Comparison of ENCODE assay signal across 1 cellular context in the genomic region with DNA sequence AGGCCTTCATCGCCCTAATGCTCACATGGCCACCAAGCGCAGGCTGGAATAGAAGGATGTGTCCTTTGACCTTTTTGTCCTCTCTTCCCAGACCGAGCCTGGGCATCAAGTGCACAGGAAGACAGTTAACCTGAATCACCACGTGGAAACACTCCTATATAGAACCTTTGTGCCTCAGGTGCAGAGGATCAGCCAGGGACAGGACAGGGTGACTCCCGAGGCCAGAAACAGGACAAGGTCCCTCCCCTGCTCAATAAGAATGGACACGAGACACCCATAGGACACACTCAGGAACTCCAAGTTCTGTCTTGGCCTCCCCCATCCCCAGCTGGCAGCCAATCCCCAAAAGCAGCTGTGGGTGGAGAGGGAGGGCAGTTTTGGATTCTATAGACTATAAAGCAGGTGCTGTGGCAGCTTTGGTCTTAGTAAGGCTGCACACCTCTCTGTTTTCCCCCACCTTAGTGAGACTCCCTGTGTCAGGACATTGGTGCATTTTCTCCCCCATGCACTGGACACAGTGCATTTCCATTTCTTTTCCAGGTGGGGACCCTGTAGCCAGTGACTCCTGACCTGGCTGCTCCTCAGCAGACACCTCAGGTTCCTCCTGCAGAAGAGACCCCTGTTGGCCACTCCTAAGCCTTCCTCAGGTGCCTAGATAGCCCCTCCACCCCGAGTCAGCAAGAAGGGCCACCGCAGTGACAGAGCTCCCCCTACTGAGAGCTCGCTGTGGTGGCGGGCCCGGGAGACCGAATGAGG.
TF ChIP-seq lines count a peak whose summit lies in the region.

No MANE protein-coding gene starts in this region.

TF ChIP-seq in HepG2, 621 proteins besides CTCF, POLR2A, EP300 and RAD21 (continued from another document and continues in another):
- TF ChIP-seq ZNF605 (CRISPR knock-in tag; IDR thresholded peaks at IDR 0.05) (0 out of 2 replicates have a peak, but pooled peaks have one; percentile 36), HBP1 (CRISPR knock-in tag; IDR thresholded peaks at IDR 0.05; ENCODE audit: low read depth) (no peak), XRCC5 (optimal IDR thresholded peaks at IDR 0.05; ENCODE audit: low read length) (peak; percentile 70), ZNF460 (CRISPR knock-in tag; IDR thresholded peaks at IDR 0.05; ENCODE audit: borderline replicate concordance) (no peak; the same call in 1 of the 2 replicates), ZNF138 (CRISPR knock-in tag; IDR thresholded peaks at IDR 0.05; ENCODE audit: low read depth) (no peak), ZNF441 (CRISPR knock-in tag; IDR thresholded peaks at IDR 0.05; ENCODE audit: borderline replicate concordance) (no peak), ONECUT2 (CRISPR knock-in tag; IDR thresholded peaks at IDR 0.05) (no peak), YEATS4 (CRISPR knock-in tag; IDR thresholded peaks at IDR 0.05; ENCODE audit: borderline replicate concordance) (no peak), CHD2 (IDR thresholded peaks at IDR 0.05; ENCODE audit: low read depth, low read length) (no peak), DMAP1 (CRISPR knock-in tag; IDR thresholded peaks at IDR 0.05) (no peak), ZSCAN22 (CRISPR knock-in tag; IDR thresholded peaks at IDR 0.05) (no peak), SP4 (CRISPR knock-in tag; IDR thresholded peaks at IDR 0.05) (no peak), ZNF790 (CRISPR knock-in tag; IDR thresholded peaks at IDR 0.05; ENCODE audit: borderline replicate concordance) (no peak), ZNF484 (CRISPR knock-in tag; IDR thresholded peaks at IDR 0.05; ENCODE audit: borderline replicate concordance, low read depth) (no peak), FOXJ3 (CRISPR knock-in tag; IDR thresholded peaks at IDR 0.05; ENCODE audit: borderline replicate concordance) (no peak), ZNF724P (CRISPR knock-in tag; IDR thresholded peaks at IDR 0.05; ENCODE audit: borderline replicate concordance) (no peak), SIN3A (IDR thresholded peaks at IDR 0.05; ENCODE audit: borderline replicate concordance, low read depth, low read length) (no peak), ZNF350 (CRISPR knock-in tag; IDR thresholded peaks at IDR 0.05; ENCODE audit: borderline replicate concordance, low read depth) (peak; percentile 67), MED8 (CRISPR knock-in tag; IDR thresholded peaks at IDR 0.05; ENCODE audit: insufficient replicate concordance) (peak; percentile 70), PHF21A (CRISPR knock-in tag; IDR thresholded peaks at IDR 0.05) (0 out of 2 replicates have a peak, but pooled peaks have one; percentile 27), ZNF543 (CRISPR knock-in tag; IDR thresholded peaks at IDR 0.05) (peak; percentile 60; the same call in 1 of the 2 replicates), CAMTA2 (CRISPR knock-in tag; IDR thresholded peaks at IDR 0.05; ENCODE audit: borderline replicate concordance) (no peak), SNAI1 (CRISPR knock-in tag; IDR thresholded peaks at IDR 0.05; ENCODE audit: borderline replicate concordance) (peak; percentile 82; the same call in 1 of the 2 replicates), GABPB1 (CRISPR knock-in tag; IDR thresholded peaks at IDR 0.05) (peak; percentile 45; the same call in 1 of the 2 replicates), NR0B2 (CRISPR knock-in tag; IDR thresholded peaks at IDR 0.05) (0 out of 2 replicates have a peak, but pooled peaks have one; percentile 58), ZNF296 (CRISPR knock-in tag; conservative IDR thresholded peaks at IDR 0.05) (no peak), MXD4 (CRISPR knock-in tag; IDR thresholded peaks at IDR 0.05) (peak; percentile 75), ZNF547 (CRISPR knock-in tag; IDR thresholded peaks at IDR 0.05) (0 out of 2 replicates have a peak, but pooled peaks have one; percentile 18), ZSCAN30 (CRISPR knock-in tag; IDR thresholded peaks at IDR 0.05) (no peak), RBAK (CRISPR knock-in tag; IDR thresholded peaks at IDR 0.05) (no peak), GABPA (IDR thresholded peaks at IDR 0.05; ENCODE audit: low read depth, low read length) (no peak), GABPA (CRISPR knock-in tag; IDR thresholded peaks at IDR 0.05; ENCODE audit: low read depth) (peak; percentile 27; the same call in 1 of the 2 replicates), ZNF775 (CRISPR knock-in tag; IDR thresholded peaks at IDR 0.05; ENCODE audit: borderline replicate concordance) (no peak), HNF1B (CRISPR knock-in tag; IDR thresholded peaks at IDR 0.05) (peak; percentile 92), ZNF292 (CRISPR knock-in tag; IDR thresholded peaks at IDR 0.05; ENCODE audit: borderline replicate concordance, low read depth) (0 out of 2 replicates have a peak, but pooled peaks have one; percentile 29), CBX5 (CRISPR knock-in tag; IDR thresholded peaks at IDR 0.05; ENCODE audit: borderline replicate concordance) (peak; percentile 94; the same call in 1 of the 2 replicates), ZNF562 (CRISPR knock-in tag; IDR thresholded peaks at IDR 0.05; ENCODE audit: borderline replicate concordance) (no peak), SKI (IDR thresholded peaks at IDR 0.05; ENCODE audit: partially characterized antibody) (no peak)
- TF ChIP-seq, protein P1, sequence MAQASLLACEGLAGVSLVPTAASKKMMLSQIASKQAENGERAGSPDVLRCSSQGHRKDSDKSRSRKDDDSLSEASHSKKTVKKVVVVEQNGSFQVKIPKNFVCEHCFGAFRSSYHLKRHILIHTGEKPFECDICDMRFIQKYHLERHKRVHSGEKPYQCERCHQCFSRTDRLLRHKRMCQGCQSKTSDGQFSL (CRISPR knock-in tag; IDR thresholded peaks at IDR 0.05) = peak; percentile 98
- TF ChIP-seq, protein P2, sequence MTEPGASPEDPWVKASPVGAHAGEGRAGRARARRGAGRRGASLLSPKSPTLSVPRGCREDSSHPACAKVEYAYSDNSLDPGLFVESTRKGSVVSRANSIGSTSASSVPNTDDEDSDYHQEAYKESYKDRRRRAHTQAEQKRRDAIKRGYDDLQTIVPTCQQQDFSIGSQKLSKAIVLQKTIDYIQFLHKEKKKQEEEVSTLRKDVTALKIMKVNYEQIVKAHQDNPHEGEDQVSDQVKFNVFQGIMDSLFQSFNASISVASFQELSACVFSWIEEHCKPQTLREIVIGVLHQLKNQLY (CRISPR knock-in tag; IDR thresholded peaks at IDR 0.05) = 0 out of 2 replicates have a peak, but pooled peaks have one; percentile 13
- TF ChIP-seq, protein P3, sequence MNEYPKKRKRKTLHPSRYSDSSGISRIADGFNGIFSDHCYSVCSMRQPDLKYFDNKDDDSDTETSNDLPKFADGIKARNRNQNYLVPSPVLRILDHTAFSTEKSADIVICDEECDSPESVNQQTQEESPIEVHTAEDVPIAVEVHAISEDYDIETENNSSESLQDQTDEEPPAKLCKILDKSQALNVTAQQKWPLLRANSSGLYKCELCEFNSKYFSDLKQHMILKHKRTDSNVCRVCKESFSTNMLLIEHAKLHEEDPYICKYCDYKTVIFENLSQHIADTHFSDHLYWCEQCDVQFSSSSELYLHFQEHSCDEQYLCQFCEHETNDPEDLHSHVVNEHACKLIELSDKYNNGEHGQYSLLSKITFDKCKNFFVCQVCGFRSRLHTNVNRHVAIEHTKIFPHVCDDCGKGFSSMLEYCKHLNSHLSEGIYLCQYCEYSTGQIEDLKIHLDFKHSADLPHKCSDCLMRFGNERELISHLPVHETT (CRISPR knock-in tag; conservative IDR thresholded peaks at IDR 0.05) = no peak; the same call in 1 of the 2 replicates
- TF ChIP-seq, protein P4, sequence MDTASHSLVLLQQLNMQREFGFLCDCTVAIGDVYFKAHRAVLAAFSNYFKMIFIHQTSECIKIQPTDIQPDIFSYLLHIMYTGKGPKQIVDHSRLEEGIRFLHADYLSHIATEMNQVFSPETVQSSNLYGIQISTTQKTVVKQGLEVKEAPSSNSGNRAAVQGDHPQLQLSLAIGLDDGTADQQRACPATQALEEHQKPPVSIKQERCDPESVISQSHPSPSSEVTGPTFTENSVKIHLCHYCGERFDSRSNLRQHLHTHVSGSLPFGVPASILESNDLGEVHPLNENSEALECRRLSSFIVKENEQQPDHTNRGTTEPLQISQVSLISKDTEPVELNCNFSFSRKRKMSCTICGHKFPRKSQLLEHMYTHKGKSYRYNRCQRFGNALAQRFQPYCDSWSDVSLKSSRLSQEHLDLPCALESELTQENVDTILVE (CRISPR knock-in tag; IDR thresholded peaks at IDR 0.05) = 0 out of 2 replicates have a peak, but pooled peaks have one; percentile 34
- TF ChIP-seq, protein P5, sequence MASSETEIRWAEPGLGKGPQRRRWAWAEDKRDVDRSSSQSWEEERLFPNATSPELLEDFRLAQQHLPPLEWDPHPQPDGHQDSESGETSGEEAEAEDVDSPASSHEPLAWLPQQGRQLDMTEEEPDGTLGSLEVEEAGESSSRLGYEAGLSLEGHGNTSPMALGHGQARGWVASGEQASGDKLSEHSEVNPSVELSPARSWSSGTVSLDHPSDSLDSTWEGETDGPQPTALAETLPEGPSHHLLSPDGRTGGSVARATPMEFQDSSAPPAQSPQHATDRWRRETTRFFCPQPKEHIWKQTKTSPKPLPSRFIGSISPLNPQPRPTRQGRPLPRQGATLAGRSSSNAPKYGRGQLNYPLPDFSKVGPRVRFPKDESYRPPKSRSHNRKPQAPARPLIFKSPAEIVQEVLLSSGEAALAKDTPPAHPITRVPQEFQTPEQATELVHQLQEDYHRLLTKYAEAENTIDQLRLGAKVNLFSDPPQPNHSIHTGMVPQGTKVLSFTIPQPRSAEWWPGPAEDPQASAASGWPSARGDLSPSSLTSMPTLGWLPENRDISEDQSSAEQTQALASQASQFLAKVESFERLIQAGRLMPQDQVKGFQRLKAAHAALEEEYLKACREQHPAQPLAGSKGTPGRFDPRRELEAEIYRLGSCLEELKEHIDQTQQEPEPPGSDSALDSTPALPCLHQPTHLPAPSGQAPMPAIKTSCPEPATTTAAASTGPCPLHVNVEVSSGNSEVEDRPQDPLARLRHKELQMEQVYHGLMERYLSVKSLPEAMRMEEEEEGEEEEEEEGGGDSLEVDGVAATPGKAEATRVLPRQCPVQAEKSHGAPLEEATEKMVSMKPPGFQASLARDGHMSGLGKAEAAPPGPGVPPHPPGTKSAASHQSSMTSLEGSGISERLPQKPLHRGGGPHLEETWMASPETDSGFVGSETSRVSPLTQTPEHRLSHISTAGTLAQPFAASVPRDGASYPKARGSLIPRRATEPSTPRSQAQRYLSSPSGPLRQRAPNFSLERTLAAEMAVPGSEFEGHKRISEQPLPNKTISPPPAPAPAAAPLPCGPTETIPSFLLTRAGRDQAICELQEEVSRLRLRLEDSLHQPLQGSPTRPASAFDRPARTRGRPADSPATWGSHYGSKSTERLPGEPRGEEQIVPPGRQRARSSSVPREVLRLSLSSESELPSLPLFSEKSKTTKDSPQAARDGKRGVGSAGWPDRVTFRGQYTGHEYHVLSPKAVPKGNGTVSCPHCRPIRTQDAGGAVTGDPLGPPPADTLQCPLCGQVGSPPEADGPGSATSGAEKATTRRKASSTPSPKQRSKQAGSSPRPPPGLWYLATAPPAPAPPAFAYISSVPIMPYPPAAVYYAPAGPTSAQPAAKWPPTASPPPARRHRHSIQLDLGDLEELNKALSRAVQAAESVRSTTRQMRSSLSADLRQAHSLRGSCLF (CRISPR knock-in tag; IDR thresholded peaks at IDR 0.05; ENCODE audit: borderline replicate concordance) = no peak
- TF ChIP-seq, protein P6, sequence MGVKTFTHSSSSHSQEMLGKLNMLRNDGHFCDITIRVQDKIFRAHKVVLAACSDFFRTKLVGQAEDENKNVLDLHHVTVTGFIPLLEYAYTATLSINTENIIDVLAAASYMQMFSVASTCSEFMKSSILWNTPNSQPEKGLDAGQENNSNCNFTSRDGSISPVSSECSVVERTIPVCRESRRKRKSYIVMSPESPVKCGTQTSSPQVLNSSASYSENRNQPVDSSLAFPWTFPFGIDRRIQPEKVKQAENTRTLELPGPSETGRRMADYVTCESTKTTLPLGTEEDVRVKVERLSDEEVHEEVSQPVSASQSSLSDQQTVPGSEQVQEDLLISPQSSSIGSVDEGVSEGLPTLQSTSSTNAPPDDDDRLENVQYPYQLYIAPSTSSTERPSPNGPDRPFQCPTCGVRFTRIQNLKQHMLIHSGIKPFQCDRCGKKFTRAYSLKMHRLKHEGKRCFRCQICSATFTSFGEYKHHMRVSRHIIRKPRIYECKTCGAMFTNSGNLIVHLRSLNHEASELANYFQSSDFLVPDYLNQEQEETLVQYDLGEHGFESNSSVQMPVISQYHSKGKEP (CRISPR knock-in tag; IDR thresholded peaks at IDR 0.05) = no peak
- TF ChIP-seq, protein P7, sequence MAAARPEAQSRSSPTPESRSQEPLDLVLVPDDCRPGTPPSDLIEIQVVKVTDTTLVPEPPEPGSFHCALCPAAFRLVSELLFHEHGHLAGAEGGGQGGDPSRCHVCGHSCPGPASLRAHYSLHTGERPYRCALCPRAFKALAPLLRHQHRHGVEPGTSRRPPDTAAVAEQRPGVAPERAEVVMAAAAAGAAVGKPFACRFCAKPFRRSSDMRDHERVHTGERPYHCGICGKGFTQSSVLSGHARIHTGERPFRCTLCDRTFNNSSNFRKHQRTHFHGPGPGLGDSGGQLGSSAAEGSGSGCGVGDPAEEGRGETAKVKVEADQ (CRISPR knock-in tag; IDR thresholded peaks at IDR 0.05; ENCODE audit: borderline replicate concordance) = no peak
